In genomic region chr16:68257251-68257905, GRCh38 we compare ENCODE assay signal across 8 cellular contexts. TPM values are rescaled to one million over a fixed set of nuclear protein-coding genes. Genes with fewer than 3 reads are reported as not detected.
DNase-seq lines count a peak whose midpoint lies in the region; ATAC-seq and TF ChIP-seq lines count a peak whose summit lies in the region.

No MANE protein-coding gene starts in this region.

- H3K36me3 Mint-ChIP-seq in CD14-positive monocyte (peaks cover 50 to 73% of the 10 kb centered on the region in 2 donors), endodermal cell (ENCODE audit: low read depth) (peaks cover 6% of the 10 kb centered on the region)
- peaks cover 17% of the 10 kb centered on the region for H3K36me3 Mint-ChIP-seq in stimulated activated memory B cell treated with anti-CD40 and anti-IgM and Interleukin-4, amounts not matched to agents 10 μg/mL and 1 μg/mL and 100 μg/mL, for 72 hours

- no peak for TF ChIP-seq CTCF in CD14-positive monocyte (IDR thresholded peaks at IDR 0.05)
- TF ChIP-seq CTCF in endodermal cell (conservative IDR thresholded peaks at IDR 0.05), result no peak

- H3K4me3 ChIP-seq in endodermal cell (ENCODE audit: low read length), result no peak overlapping the region

- H3K4me1 ChIP-seq in endodermal cell (ENCODE audit: control insufficient read depth, insufficient read depth, low read length), result no peaks in the 10 kb centered on the region

- no peaks in the 10 kb centered on the region for H3K36me3 ChIP-seq in endodermal cell (ENCODE audit: control insufficient read depth, insufficient read depth, low read length)

- intact Hi-C loops in CD14-positive monocyte (cut with micrococcal nuclease), result no loop called here

- H3K27ac Mint-ChIP-seq in CD14-positive monocyte, result peak overlapping the region; percentile 72 to 96 (median 93)
- H3K27ac Mint-ChIP-seq in endodermal cell, result no peak overlapping the region
- H3K27ac Mint-ChIP-seq in stimulated activated memory B cell treated with anti-CD40 and anti-IgM and Interleukin-4, amounts not matched to agents 10 μg/mL and 1 μg/mL and 100 μg/mL, for 72 hours, result peak overlapping the region; percentile 85

- H3K4me1 Mint-ChIP-seq in CD14-positive monocyte, result peaks cover 25% of the 10 kb centered on the region
- no peaks in the 10 kb centered on the region for H3K4me1 Mint-ChIP-seq in endodermal cell
- H3K4me1 Mint-ChIP-seq in stimulated activated memory B cell treated with anti-CD40 and anti-IgM and Interleukin-4, amounts not matched to agents 10 μg/mL and 1 μg/mL and 100 μg/mL, for 72 hours, result peaks cover 33% of the 10 kb centered on the region

- 87 to 93% methylated on average over 6 of the region's 6 CpGs for WGBS in endodermal cell (ENCODE audit: insufficient coverage in 1 of 2, insufficient read length in 1 of 2), 2 experiments

- H3K9me3 Mint-ChIP-seq in CD14-positive monocyte, result no peaks in the 10 kb centered on the region
- no peaks in the 10 kb centered on the region for H3K9me3 Mint-ChIP-seq in endodermal cell
- H3K9me3 Mint-ChIP-seq in stimulated activated memory B cell treated with anti-CD40 and anti-IgM and Interleukin-4, amounts not matched to agents 10 μg/mL and 1 μg/mL and 100 μg/mL, for 72 hours, result no peaks in the 10 kb centered on the region

- peak overlapping the region; percentile 18 for H3K27ac ChIP-seq in endodermal cell (ENCODE audit: low read depth, low read length)

- no peaks in the 10 kb centered on the region for H3K9me3 ChIP-seq in endodermal cell (ENCODE audit: control insufficient read depth, low read length)

- no peak overlapping the region for H3K9ac ChIP-seq in endodermal cell (ENCODE audit: extremely low read depth, low read length, poor library complexity, severe bottlenecking)

- DNase-seq in CD14-positive monocyte (ENCODE audit: low spot score) (no peak), NAMALWA (ENCODE audit: low spot score) (peak; percentile 96), endodermal cell (no peak)
- no peak for DNase-seq in effector CD8-positive, alpha-beta T cell (lab: John Stamatoyannopoulos, UW)

- no peaks in the 10 kb centered on the region for H3K27me3 ChIP-seq in endodermal cell (ENCODE audit: control insufficient read depth, insufficient read depth, low read length, poor library complexity, severe bottlenecking)

- H3K27me3 Mint-ChIP-seq in CD14-positive monocyte (ENCODE audit: low read depth in 3 of 3), result peaks cover 0 to 2% (median 0%) of the 10 kb centered on the region in 3 donors
- no peaks in the 10 kb centered on the region for H3K27me3 Mint-ChIP-seq in endodermal cell (ENCODE audit: insufficient read depth)
- H3K27me3 Mint-ChIP-seq in stimulated activated memory B cell treated with anti-CD40 and anti-IgM and Interleukin-4, amounts not matched to agents 10 μg/mL and 1 μg/mL and 100 μg/mL, for 72 hours, result no peaks in the 10 kb centered on the region

- H3K4me3 Mint-ChIP-seq in CD14-positive monocyte (peak overlapping the region; percentile 6 to 83), endodermal cell (no peak overlapping the region)
- H3K4me3 Mint-ChIP-seq in stimulated activated memory B cell treated with anti-CD40 and anti-IgM and Interleukin-4, amounts not matched to agents 10 μg/mL and 1 μg/mL and 100 μg/mL, for 72 hours, result no peak overlapping the region

- peak; percentile 43 for ATAC-seq in GM19397 (IDR thresholded peaks at IDR 0.05; ENCODE audit: unreplicated experiment)
- peak; percentile 84 for ATAC-seq in stimulated activated memory B cell treated with anti-CD40 and anti-IgM and Interleukin-4, amounts not matched to agents 10 μg/mL and 1 μg/mL and 100 μg/mL, for 72 hours
- ATAC-seq in HG03378 (IDR thresholded peaks at IDR 0.05; ENCODE audit: unreplicated experiment), result no peak
- ATAC-seq in HG03135 (IDR thresholded peaks at IDR 0.05; ENCODE audit: unreplicated experiment), result no peak

RNA-seq across cellular contexts. Expression of gene SLC7A6, which starts 6.9 kb away (rescaled TPM):
- polyA plus RNA-seq in CD14-positive monocyte, result 1 to 10 TPM; 4.3 to 5.5 TPM
- 10 to 100 TPM; 43.6 to 47.2 TPM for total RNA-seq in endodermal cell
- 20.2 TPM for polyA plus RNA-seq in endodermal cell (2013, experiment 1 of 2)
- 20.7 TPM for polyA plus RNA-seq in endodermal cell (2013, experiment 2 of 2)

RNA-seq across cellular contexts. Expression of gene PLA2G15, which starts 12.2 kb away (rescaled TPM):
- polyA plus RNA-seq in CD14-positive monocyte, result 10 to 100 TPM; 27.8 to 29.5 TPM
- total RNA-seq in endodermal cell, result 1 to 10 TPM; 8.7 to 10.0 TPM
- polyA plus RNA-seq in endodermal cell (2013, experiment 1 of 2), result 10.8 TPM
- 10.7 TPM for polyA plus RNA-seq in endodermal cell (2013, experiment 2 of 2)

RNA-seq across cellular contexts. Expression of gene ESRP2, which starts 21.5 kb away (rescaled TPM):
- not detected for polyA plus RNA-seq in CD14-positive monocyte
- total RNA-seq in endodermal cell, result 10 to 100 TPM; 51.8 to 56.4 TPM
- 5.3 TPM for polyA plus RNA-seq in endodermal cell (2013, experiment 1 of 2)
- 5.1 TPM for polyA plus RNA-seq in endodermal cell (2013, experiment 2 of 2)

RNA-seq across cellular contexts. Expression of gene SLC7A6OS, which starts 53.4 kb away (rescaled TPM):
- polyA plus RNA-seq in CD14-positive monocyte, result 10 to 100 TPM in 1 of 2 donors, 1 to 10 TPM in 1; 9.7 to 10.5 TPM
- 10 to 100 TPM; 22.5 to 26.0 TPM for total RNA-seq in endodermal cell
- polyA plus RNA-seq in endodermal cell (2013, experiment 1 of 2), result 20.1 TPM
- polyA plus RNA-seq in endodermal cell (2013, experiment 2 of 2), result 19.2 TPM

RNA-seq across cellular contexts. Expression of gene PRMT7, which starts 53.4 kb away (rescaled TPM):
- 10 to 100 TPM; 15.0 to 15.2 TPM for polyA plus RNA-seq in CD14-positive monocyte
- total RNA-seq in endodermal cell, result 10 to 100 TPM; 63.9 to 68.5 TPM
- 41.9 TPM for polyA plus RNA-seq in endodermal cell (2013, experiment 1 of 2)
- polyA plus RNA-seq in endodermal cell (2013, experiment 2 of 2), result 41.1 TPM

Comparison
In these comparisons a context has a peak if more than half of its experiments do, and no peak if none do; other contexts are left out.
1. H3K4me3 Mint-ChIP-seq: peak in CD14-positive monocyte (2 of 2); none in endodermal cell (single experiment) and stimulated activated memory B cell treated with anti-CD40 and anti-IgM and Interleukin-4, amounts not matched to agents 10 μg/mL and 1 μg/mL and 100 μg/mL, for 72 hours (single experiment).
2. ATAC-seq: peak in GM19397 (single experiment) and stimulated activated memory B cell treated with anti-CD40 and anti-IgM and Interleukin-4, amounts not matched to agents 10 μg/mL and 1 μg/mL and 100 μg/mL, for 72 hours (single experiment); none in HG03378 (single experiment) and HG03135 (single experiment).